In genomic region chr2:65477590-65477989, GRCh38 we compare ENCODE assay signal across 22 cellular contexts. TPM values are rescaled to one million over a fixed set of nuclear protein-coding genes. Genes with fewer than 3 reads are reported as not detected.
DNase-seq lines count a peak whose midpoint lies in the region; ATAC-seq, FAIRE-seq and TF ChIP-seq lines count a peak whose summit lies in the region.
"Had no signal": no experiment of that assay in that cellular context is flagged by ENCODE, and none has a peak within 500 bp of the region (broad histone marks: within the 10 kb centered on the region; RNA-seq: fewer than 3 reads in every experiment).

No MANE protein-coding gene starts in this region.

- 48% methylated on average over 3 of the region's 4 CpGs for WGBS in right lobe of liver (ENCODE audit: insufficient coverage, low coverage, low lambda C conversion rate, missing lambda C conversion rate)
- WGBS in HepG2 (ENCODE audit: low lambda C conversion rate), result 47% methylated on average over 4 of the region's 4 CpGs

- H3K4me3 ChIP-seq in right lobe of liver (no peak overlapping the region), HepG2 (replicated peaks in 1 of 3; ENCODE audit: insufficient read depth in 1 of 3, low read depth in 2 of 3, low read length in 3 of 3) (no peak overlapping the region)
- H3K4me3 ChIP-seq: GM23338, MG63 had no signal

- no peak for TF ChIP-seq CTCF in right lobe of liver (IDR thresholded peaks at IDR 0.05)
- no peak for TF ChIP-seq CTCF in HepG2 (CRISPR knock-in tag; IDR thresholded peaks at IDR 0.05)

- intact Hi-C loops in right lobe of liver (cut with DNase I), result no loop called here
- intact Hi-C loops in HepG2 (cut with micrococcal nuclease; ENCODE audit: unreplicated experiment), result no loop called here

- DNase-seq in right lobe of liver (no peak), HepG2 (ENCODE audit: low spot score) (no peak), amniotic epithelial cell (ENCODE audit: low read depth) (peak; percentile 59), iris pigment epithelial cell (ENCODE audit: low read depth) (peak; percentile 26), DMS79 treated with DMSO at 0.1 percent for 48 hours (lab: John Stamatoyannopoulos, UW) (no peak)
- no peak for DNase-seq in activated CD4-positive, alpha-beta T cell treated with anti-CD3 and anti-CD28 coated beads for 4 hours
- DNase-seq: Calu3, H9, HFFc6, KG1, MG63, NCI-H1105 treated with DMSO at 0.1 percent for 48 hours, NCI-H2029, NCI-H446 treated with DMSO at 0.1 percent for 48 hours, NCI-H526, SHP77 had no signal

- no peak overlapping the region for H3K27ac ChIP-seq in right lobe of liver
- H3K27ac ChIP-seq in HepG2 (ENCODE audit: extremely low read length, insufficient read depth, low read length), result no peak overlapping the region
- H3K27ac ChIP-seq: RWPE1 had no signal

- H3K4me2 ChIP-seq in HepG2 (ENCODE audit: low read depth, low read length), result no peak overlapping the region
- H3K4me2 ChIP-seq: GM23338 had no signal

- ATAC-seq in right lobe of liver (peak in 3 of 4 donors; percentile 21 to 47 (median 31)), HepG2 (no peak), GM18519 (IDR thresholded peaks at IDR 0.05; ENCODE audit: low FRiP score, unreplicated experiment) (no peak)
- ATAC-seq: GM23338, Panc1 had no signal

- no peaks in the 10 kb centered on the region for H3K9me3 ChIP-seq in right lobe of liver
- no peaks in the 10 kb centered on the region for H3K9me3 ChIP-seq in HepG2 (ENCODE audit: low read length)
- H3K9me3 ChIP-seq: MG63 had no signal

- TF ChIP-seq EP300 in HepG2 (IDR thresholded peaks at IDR 0.05; ENCODE audit: low read depth in 2 of 2, low read length in 2 of 2), result no peak
- no peak for TF ChIP-seq EP300 in HepG2 (CRISPR knock-in tag; IDR thresholded peaks at IDR 0.05; ENCODE audit: borderline replicate concordance)

- TF ChIP-seq POLR2A in right lobe of liver (IDR thresholded peaks at IDR 0.05), result no peak
- no peak for TF ChIP-seq POLR2A in HepG2 (IDR thresholded peaks at IDR 0.05; ENCODE audit: insufficient read depth in 1 of 2, low read depth in 2 of 2, low read length in 2 of 2)

- no peaks in the 10 kb centered on the region for H4K20me1 ChIP-seq in HepG2 (ENCODE audit: insufficient read depth, low read length)

- H3K79me2 ChIP-seq in HepG2 (ENCODE audit: insufficient read depth, low read length), result no peaks in the 10 kb centered on the region

- POLR2A ChIA-PET in HepG2 (lab: Yijun Ruan, JAX), result no interaction called here

- in situ Hi-C loops in HepG2 (cut with HindIII; ENCODE audit: extremely low pct_ligation_motif_present, low pct_unique_long_range_greater_than_20kb), result no loop called here

- H2AFZ ChIP-seq in HepG2 (ENCODE audit: low read length), result no peak overlapping the region
- H2AFZ ChIP-seq: GM23338 had no signal

- no peak overlapping the region for H3K9ac ChIP-seq in HepG2 (ENCODE audit: insufficient read depth, low read depth, low read length)

- H3K4me1 ChIP-seq in right lobe of liver (no peaks in the 10 kb centered on the region), HepG2 (ENCODE audit: insufficient read depth, low read length) (peaks cover 3% of the 10 kb centered on the region)

- no peak for TF ChIP-seq RAD21 in HepG2 (CRISPR knock-in tag; IDR thresholded peaks at IDR 0.05)

- H3K27me3 ChIP-seq in right lobe of liver (no peaks in the 10 kb centered on the region), HepG2 (ENCODE audit: control insufficient read depth in 1 of 2, insufficient read depth in 2 of 2, low read length in 2 of 2) (no peaks in the 10 kb centered on the region)
- H3K27me3 ChIP-seq: MG63 had no signal

- FAIRE-seq in HepG2 (lab: Jason Lieb, UNC), result no peak
- FAIRE-seq: GM18507, HTR-8/SVneo had no signal

- CTCF ChIA-PET in HepG2 (lab: Yijun Ruan, JAX; ENCODE audit: low intra/inter-chr PET ratio, low total read pairs), result no interaction called here

- BruUV-seq in HepG2 (replicated peaks; lab: Mats Ljungman, UMichigan), result no TSS peak

- H3K36me3 ChIP-seq in right lobe of liver (no peaks in the 10 kb centered on the region), HepG2 (replicated peaks in 1 of 2; ENCODE audit: control insufficient read depth in 1 of 2, insufficient read depth in 2 of 2, low read length in 2 of 2) (no peaks in the 10 kb centered on the region)
- H3K36me3 ChIP-seq: MG63 had no signal

TF ChIP-seq in HepG2, 621 proteins besides CTCF, POLR2A, EP300 and RAD21 (continues in another document):
- TF ChIP-seq IRF2 (CRISPR knock-in tag; IDR thresholded peaks at IDR 0.05) (no peak), ASH2L (IDR thresholded peaks at IDR 0.05; ENCODE audit: insufficient read length, low read depth, low read length) (no peak), KMT2A (CRISPR knock-in tag; IDR thresholded peaks at IDR 0.05) (no peak), TGIF2 (CRISPR knock-in tag; IDR thresholded peaks at IDR 0.05) (no peak), NAIF1 (CRISPR knock-in tag; IDR thresholded peaks at IDR 0.05; ENCODE audit: borderline replicate concordance) (no peak), ARNT (IDR thresholded peaks at IDR 0.05) (no peak), ZBTB4 (CRISPR knock-in tag; IDR thresholded peaks at IDR 0.05; ENCODE audit: borderline replicate concordance) (no peak), ZNF549 (CRISPR knock-in tag; IDR thresholded peaks at IDR 0.05) (no peak), POLR2AphosphoS2 (IDR thresholded peaks at IDR 0.05; ENCODE audit: low read depth, low read length) (no peak), CBX1 (IDR thresholded peaks at IDR 0.05; ENCODE audit: low read depth) (no peak), ATRX (CRISPR knock-in tag; IDR thresholded peaks at IDR 0.05; ENCODE audit: borderline replicate concordance) (no peak), SOX6 (IDR thresholded peaks at IDR 0.05) (no peak), SOX6 (CRISPR knock-in tag; IDR thresholded peaks at IDR 0.05) (no peak), ZC3H4 (CRISPR knock-in tag; IDR thresholded peaks at IDR 0.05; ENCODE audit: borderline replicate concordance) (no peak), ZNF644 (CRISPR knock-in tag; IDR thresholded peaks at IDR 0.05; ENCODE audit: low read depth) (no peak), BCL3 (CRISPR knock-in tag; IDR thresholded peaks at IDR 0.05) (no peak), ZNF772 (CRISPR knock-in tag; IDR thresholded peaks at IDR 0.05) (no peak), GATA4 (IDR thresholded peaks at IDR 0.05; ENCODE audit: borderline replicate concordance, low read depth) (no peak)

RNA-seq across cellular contexts. Expression of gene SPRED2, which starts 45.2 kb away (rescaled TPM):
- total RNA-seq in right lobe of liver (10 to 100 TPM; 11.0 to 22.5 (median 15.2) TPM), HepG2 (2016; rRNA removed; fragmentation: Illumina TruSeq; extraction: Trizol) (13.0 and 17.7 TPM in 2 replicates)
- total RNA-seq in HepG2 (2016; cell fraction: cytosol; rRNA removed; fragmentation: Illumina TruSeq; extraction: Trizol; ENCODE audit: low read depth), result 8.2 and 14.6 TPM in 2 replicates
- 13.6 and 15.0 TPM in 2 replicates for total RNA-seq in HepG2 (2016; cell fraction: insoluble cytoplasmic fraction; rRNA removed; fragmentation: Illumina TruSeq; extraction: Trizol)
- 14.7 and 17.3 TPM in 2 replicates for total RNA-seq in HepG2 (2016; cell fraction: membrane; rRNA removed; fragmentation: Illumina TruSeq; extraction: Trizol)
- 17.1 and 21.0 TPM in 2 replicates for total RNA-seq in HepG2 (2016; cell fraction: nucleus; rRNA removed; fragmentation: Illumina TruSeq; extraction: Trizol)
- 34.4 and 37.0 TPM in 2 replicates for polyA plus RNA-seq in HepG2 (2011; rRNA removed)
- polyA plus RNA-seq in HepG2 (2011; cell fraction: cytosol; rRNA removed), result 35.1 and 36.7 TPM in 2 replicates
- polyA plus RNA-seq in HepG2 (2011; cell fraction: nucleus; rRNA removed), result 42.3 and 51.3 TPM in 2 replicates
- 50.2 and 57.7 TPM in 2 replicates for polyA plus RNA-seq in HepG2 (2012)
- 7.2 and 7.7 TPM in 2 replicates for polyA plus RNA-seq in HepG2 (2016; cell fraction: cytosol; fragmentation: Illumina TruSeq; extraction: Trizol; ENCODE audit: low read depth)
- 35.3 and 42.4 TPM in 2 replicates for polyA plus RNA-seq in HepG2 (2016; cell fraction: insoluble cytoplasmic fraction; fragmentation: Illumina TruSeq; extraction: Trizol; ENCODE audit: low read depth)
- 18.9 and 19.9 TPM in 2 replicates for polyA plus RNA-seq in HepG2 (2016; cell fraction: membrane; fragmentation: Illumina TruSeq; extraction: Trizol; ENCODE audit: low read depth)
- 39.6 and 40.2 TPM in 2 replicates for polyA plus RNA-seq in HepG2 (2016; cell fraction: nucleus; fragmentation: Illumina TruSeq; extraction: Trizol; ENCODE audit: insufficient read depth, low read depth)
- 4.9 and 74.4 TPM in 2 replicates for polyA minus RNA-seq in HepG2 (2011; rRNA and poly(A)+ RNA removed; ENCODE audit: low replicate concordance)
- polyA minus RNA-seq in HepG2 (2011; cell fraction: cytosol; rRNA and poly(A)+ RNA removed), result 42.6 and 50.6 TPM in 2 replicates
- polyA minus RNA-seq in HepG2 (2011; cell fraction: nucleus; rRNA and poly(A)+ RNA removed), result 36.3 and 43.9 TPM in 2 replicates

Comparison
In these comparisons a context has a peak if more than half of its experiments do, and no peak if none do; other contexts are left out.
1. ATAC-seq: peak in right lobe of liver (3 of 4); none in HepG2 (single experiment) and GM18519 (single experiment).
2. DNase-seq: peak in amniotic epithelial cell (single experiment) and iris pigment epithelial cell (single experiment); none in right lobe of liver (0 of 3), HepG2 (single experiment), DMS79 treated with DMSO at 0.1 percent for 48 hours (single experiment) and activated CD4-positive, alpha-beta T cell treated with anti-CD3 and anti-CD28 coated beads for 4 hours (0 of 2).